In the genomic region with DNA sequence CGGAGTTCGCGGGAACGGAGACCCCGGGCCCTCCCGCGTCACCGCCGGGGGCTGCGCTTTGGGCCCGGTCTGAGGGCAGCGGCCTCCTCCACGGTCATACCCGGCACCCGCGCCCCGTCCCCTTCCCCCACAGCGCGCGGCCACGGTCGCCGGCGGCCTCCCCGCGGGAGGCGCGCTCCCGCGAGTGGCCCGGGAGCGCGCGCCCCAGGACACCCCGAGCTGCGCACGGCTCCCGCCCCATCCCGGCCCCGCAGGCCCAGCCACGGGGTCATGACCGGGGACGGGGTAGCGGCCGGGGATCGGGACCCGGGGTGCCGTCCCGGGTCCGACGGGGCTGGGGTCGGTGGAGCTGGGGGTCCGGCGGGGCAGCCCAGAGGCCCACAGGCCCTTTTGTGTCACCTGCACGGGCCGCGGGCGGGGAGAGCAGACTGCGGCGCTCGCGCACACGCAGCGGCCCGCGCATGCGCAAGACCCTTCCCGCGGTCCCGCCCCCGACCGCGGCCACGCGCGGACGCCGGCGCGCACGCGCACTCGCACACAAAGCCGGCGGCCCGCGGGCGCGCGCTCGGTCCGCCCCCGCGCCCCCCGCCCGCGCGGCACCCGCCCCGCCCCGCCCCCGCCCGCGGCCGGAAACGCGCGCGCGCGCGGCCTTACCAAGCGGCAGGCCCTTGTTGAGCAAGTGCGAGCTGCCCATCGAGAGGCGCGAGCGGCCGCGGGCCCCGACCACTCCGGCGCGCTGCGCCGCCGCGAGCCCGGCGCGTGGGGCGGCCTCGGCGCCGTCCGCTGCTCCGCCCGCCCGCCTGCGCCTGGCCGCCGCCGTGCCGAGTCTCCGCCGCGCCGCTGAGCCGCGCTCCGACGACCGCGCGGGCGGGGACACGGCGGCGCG, we compare ENCODE assay signal across 8 cellular contexts. TPM values are rescaled to one million over a fixed set of nuclear protein-coding genes. Genes with fewer than 3 reads are reported as not detected.
DNase-seq lines count a peak whose midpoint lies in the region; ATAC-seq and TF ChIP-seq lines count a peak whose summit lies in the region.

Gene CTBP1, minus strand, starts transcription at position 869 of the 886 bp plus-strand sequence. CDS start 7,799 bp downstream, outside the sequence.

- H3K4me3 Mint-ChIP-seq in activated CD8-positive, alpha-beta T cell treated with anti-CD3 and anti-CD28 coated beads for 36 hours: peak within 1 kb of the TSS; percentile 90

- peak within 1 kb of the TSS; percentile 95 to 98 (median 97) for H3K27ac ChIP-seq in BLaER1 treated with 17β-estradiol and CSF1 and Interleukin-3, amounts not matched to agents 10 nM and 100 nM

- CTCF ChIA-PET in activated CD8-positive, alpha-beta T cell treated with anti-CD3 and anti-CD28 coated beads for 36 hours (lab: Charles Lee): interaction anchor here (1.0 to 4.5 kb wide), 5 partner anchors 20 to 98 kb away, joined by 3 to 31 read pairs (median 4); partner anchors contain the start of gene UVSSA

- peaks cover 39 to 48% (median 40%) of the 10 kb centered on the region in 11 experiments for H4K20me1 ChIP-seq in BLaER1 treated with 17β-estradiol and CSF1 and Interleukin-3, amounts not matched to agents 10 nM and 100 nM

- H3K4me2 ChIP-seq in BLaER1 treated with 17β-estradiol and CSF1 and Interleukin-3, amounts not matched to agents 10 nM and 100 nM: peak within 1 kb of the TSS; percentile 95 to 100 (median 100)

- POLR2A ChIA-PET in activated CD8-positive, alpha-beta T cell treated with anti-CD3 and anti-CD28 coated beads for 36 hours (lab: Charles Lee): interaction anchor here (0.6 to 6.2 kb wide), 9 partner anchors 9 to 261 kb away, joined by 3 to 47 read pairs (median 5); partner anchors contain the start of gene MAEA

- intact Hi-C loops in activated CD8-positive, alpha-beta T cell treated with anti-CD3 and anti-CD28 coated beads for 36 hours (cut with micrococcal nuclease): loop anchor here (2.0 to 5.0 kb wide), 2 partner anchors 46 to 98 kb away; partner anchors contain the start of gene UVSSA

- H3K27me3 Mint-ChIP-seq in activated CD8-positive, alpha-beta T cell treated with anti-CD3 and anti-CD28 coated beads for 36 hours: no peaks in the 10 kb centered on the region

- H3K4me1 Mint-ChIP-seq in activated CD8-positive, alpha-beta T cell treated with anti-CD3 and anti-CD28 coated beads for 36 hours (ENCODE audit: low read depth): peaks cover 68% of the 10 kb centered on the region

- ATAC-seq in GM19328 (IDR thresholded peaks at IDR 0.05; ENCODE audit: unreplicated experiment) (peak; percentile 42), HG03469 (IDR thresholded peaks at IDR 0.05; ENCODE audit: unreplicated experiment) (peak; percentile 28)
- peak; percentile 47 for ATAC-seq in activated CD8-positive, alpha-beta T cell treated with anti-CD3 and anti-CD28 coated beads for 36 hours

- no peaks in the 10 kb centered on the region for H3K27me3 ChIP-seq in BLaER1 treated with 17β-estradiol and CSF1 and Interleukin-3, amounts not matched to agents 10 nM and 100 nM

- peaks cover 24 to 32% (median 31%) of the 10 kb centered on the region in 11 experiments for H3K9me3 ChIP-seq in BLaER1 treated with 17β-estradiol and CSF1 and Interleukin-3, amounts not matched to agents 10 nM and 100 nM (replicated peaks in 1 of 11)

- H3K36me3 ChIP-seq in BLaER1 treated with 17β-estradiol and CSF1 and Interleukin-3, amounts not matched to agents 10 nM and 100 nM: peaks cover 19 to 39% (median 29%) of the 10 kb centered on the region in 11 experiments; a peak in 20 of 22 replicates

- H3K9ac ChIP-seq in BLaER1 treated with 17β-estradiol and CSF1 and Interleukin-3, amounts not matched to agents 10 nM and 100 nM: peak within 1 kb of the TSS; percentile 91 to 99 (median 98)

- peaks cover 3% of the 10 kb centered on the region for H3K9me3 Mint-ChIP-seq in activated CD8-positive, alpha-beta T cell treated with anti-CD3 and anti-CD28 coated beads for 36 hours

- H3K4me3 ChIP-seq in BLaER1 treated with 17β-estradiol and CSF1 and Interleukin-3, amounts not matched to agents 10 nM and 100 nM: peak within 1 kb of the TSS; percentile 86 to 94 (median 90)

- peak within 1 kb of the TSS; percentile 93 for H3K27ac Mint-ChIP-seq in activated CD8-positive, alpha-beta T cell treated with anti-CD3 and anti-CD28 coated beads for 36 hours

- DNase-seq in NCI-H69 (lab: John Stamatoyannopoulos, UW) (peak; percentile 85), lung microvascular endothelial cell (ENCODE audit: low read depth in 2 of 2) (peak; percentile 90 to 94)
- peak; percentile 76 for DNase-seq in activated CD8-positive, alpha-beta T cell treated with anti-CD3 and anti-CD28 coated beads for 36 hours
- peak; percentile 77 for DNase-seq in effector CD4-positive, alpha-beta T cell
- peak; percentile 54 to 72 (median 55) for DNase-seq in stimulated activated CD4-positive, alpha-beta T cell treated with anti-CD3 and anti-CD28 coated beads, TNF-alpha, amount 100 ng/mL, for 48 hours (ENCODE audit: low read depth in 3 of 3)

- peaks cover 41% of the 10 kb centered on the region for H3K36me3 Mint-ChIP-seq in activated CD8-positive, alpha-beta T cell treated with anti-CD3 and anti-CD28 coated beads for 36 hours (ENCODE audit: low read depth)

- H3K4me1 ChIP-seq in BLaER1 treated with 17β-estradiol and CSF1 and Interleukin-3, amounts not matched to agents 10 nM and 100 nM: peaks cover 51 to 60% (median 56%) of the 10 kb centered on the region in 10 experiments

- no peak for TF ChIP-seq CTCF in activated CD8-positive, alpha-beta T cell treated with anti-CD3 and anti-CD28 coated beads for 36 hours (IDR thresholded peaks at IDR 0.05)

RNA-seq across cellular contexts. Expression of gene CTBP1, which starts in this region (rescaled TPM):
- 100 to 1,000 TPM; 136 TPM for total RNA-seq in activated CD8-positive, alpha-beta T cell treated with anti-CD3 and anti-CD28 coated beads for 36 hours
- 166 and 239 TPM in 2 replicates for total RNA-seq in lung microvascular endothelial cell

Comparison
In these comparisons a context has a peak if more than half of its experiments do, and no peak if none do; other contexts are left out.
1. Peak in every context shown above with its lines: DNase-seq, ATAC-seq, H3K4me3 ChIP-seq and H3K27ac ChIP-seq.